Comparison of ENCODE assay signal across 8 cellular contexts in genomic region chr11:60950933-60951610, GRCh38. TPM values are rescaled to one million over a fixed set of nuclear protein-coding genes. Genes with fewer than 3 reads are reported as not detected.
DNase-seq lines count a peak whose midpoint lies in the region; ATAC-seq and TF ChIP-seq lines count a peak whose summit lies in the region.

No MANE protein-coding gene starts in this region.

- ATAC-seq in left ventricle myocardium superior = peak; percentile 12
- ATAC-seq in HG02938 (IDR thresholded peaks at IDR 0.05; ENCODE audit: unreplicated experiment) = no peak

- H3K36me3 ChIP-seq in skeletal muscle satellite cell (ENCODE audit: insufficient read depth, low read length) = no peaks in the 10 kb centered on the region

- H3K27me3 ChIP-seq in skeletal muscle satellite cell (ENCODE audit: control insufficient read depth, insufficient read depth, low read length) = peaks cover 4% of the 10 kb centered on the region

- DNase-seq in activated CD4-positive, alpha-beta T cell treated with anti-CD3 and anti-CD28 coated beads, Interleukin-2, amount 10 ng/mL, durations not matched to agents 24 days and 14 days = peak; percentile 75
- DNase-seq in left ventricle myocardium superior = peak; percentile 64
- no peak for DNase-seq in NCI-H69 (lab: John Stamatoyannopoulos, UW)
- no peak for DNase-seq in LoVo (ENCODE audit: low spot score)
- no peak for DNase-seq in G401 (ENCODE audit: low spot score)

- H3K4me1 Mint-ChIP-seq in activated CD4-positive, alpha-beta T cell treated with anti-CD3 and anti-CD28 coated beads, Interleukin-2, amount 10 ng/mL, durations not matched to agents 24 days and 14 days = peaks cover 16% of the 10 kb centered on the region

- no peak for TF ChIP-seq CTCF in GM12875 (IDR thresholded peaks at IDR 0.05; ENCODE audit: borderline replicate concordance, insufficient read depth, low read depth, low read length)

- H3K4me2 ChIP-seq in skeletal muscle satellite cell (ENCODE audit: low read length) = peak overlapping the region; percentile 89

- in situ Hi-C loops in G401 (cut with HindIII; ENCODE audit: low sequenced_read_pairs) = no loop called here

- peak overlapping the region; percentile 74 for H3K27ac Mint-ChIP-seq in activated CD4-positive, alpha-beta T cell treated with anti-CD3 and anti-CD28 coated beads, Interleukin-2, amount 10 ng/mL, durations not matched to agents 24 days and 14 days

- H3K27me3 Mint-ChIP-seq in activated CD4-positive, alpha-beta T cell treated with anti-CD3 and anti-CD28 coated beads, Interleukin-2, amount 10 ng/mL, durations not matched to agents 24 days and 14 days = peaks cover 33% of the 10 kb centered on the region

- peak overlapping the region; percentile 83 for H3K9ac ChIP-seq in skeletal muscle satellite cell (ENCODE audit: low read depth, low read length)

- intact Hi-C loops in activated CD4-positive, alpha-beta T cell treated with anti-CD3 and anti-CD28 coated beads, Interleukin-2, amount 10 ng/mL, durations not matched to agents 24 days and 14 days (cut with micrococcal nuclease) = no loop called here
- intact Hi-C loops in left ventricle myocardium superior (cut with micrococcal nuclease) = no loop called here

- peak overlapping the region; percentile 95 for H3K4me3 ChIP-seq in GM12875 (ENCODE audit: low read depth, low read length)
- H3K4me3 ChIP-seq in skeletal muscle satellite cell (ENCODE audit: low read length) = peak overlapping the region; percentile 69

- peaks cover 12% of the 10 kb centered on the region for H3K4me1 ChIP-seq in skeletal muscle satellite cell (ENCODE audit: control insufficient read depth, insufficient read depth, low read length)

- peak overlapping the region; percentile 82 for H3K4me3 Mint-ChIP-seq in activated CD4-positive, alpha-beta T cell treated with anti-CD3 and anti-CD28 coated beads, Interleukin-2, amount 10 ng/mL, durations not matched to agents 24 days and 14 days

- no peaks in the 10 kb centered on the region for H3K36me3 Mint-ChIP-seq in activated CD4-positive, alpha-beta T cell treated with anti-CD3 and anti-CD28 coated beads, Interleukin-2, amount 10 ng/mL, durations not matched to agents 24 days and 14 days (ENCODE audit: low read depth)

- H3K9me3 ChIP-seq in skeletal muscle satellite cell (replicated peaks; ENCODE audit: low read length) = no peaks in the 10 kb centered on the region

- H3K9me3 Mint-ChIP-seq in activated CD4-positive, alpha-beta T cell treated with anti-CD3 and anti-CD28 coated beads, Interleukin-2, amount 10 ng/mL, durations not matched to agents 24 days and 14 days = no peaks in the 10 kb centered on the region

RNA-seq across cellular contexts. Expression of gene SLC15A3, which starts 0.9 kb away (rescaled TPM):
- 3.0 and 4.0 TPM in 2 replicates for total RNA-seq in activated CD4-positive, alpha-beta T cell treated with anti-CD3 and anti-CD28 coated beads, Interleukin-2, amount 10 ng/mL, durations not matched to agents 24 days and 14 days
- 16.8 TPM for total RNA-seq in left ventricle myocardium superior
- 1.5 and 2.0 TPM in 2 replicates for total RNA-seq in skeletal muscle satellite cell (2012; rRNA removed)
- total RNA-seq in G401 (2014; rRNA removed; shearing (Covaris generic)) = 0.55 TPM in 1 of 2 replicates, not detected in the other

RNA-seq across cellular contexts. Expression of gene CD6, which starts 20.4 kb away (rescaled TPM):
- 416 and 421 TPM in 2 replicates for total RNA-seq in activated CD4-positive, alpha-beta T cell treated with anti-CD3 and anti-CD28 coated beads, Interleukin-2, amount 10 ng/mL, durations not matched to agents 24 days and 14 days
- 0.20 TPM for total RNA-seq in left ventricle myocardium superior
- total RNA-seq in skeletal muscle satellite cell (2012; rRNA removed) = not detected in 2 replicates
- total RNA-seq in G401 (2014; rRNA removed; shearing (Covaris generic)) = not detected in 2 replicates

RNA-seq across cellular contexts. Expression of gene TMEM132A, which starts 26.8 kb away (rescaled TPM):
- total RNA-seq in activated CD4-positive, alpha-beta T cell treated with anti-CD3 and anti-CD28 coated beads, Interleukin-2, amount 10 ng/mL, durations not matched to agents 24 days and 14 days = 2.3 and 3.5 TPM in 2 replicates
- total RNA-seq in left ventricle myocardium superior = 5.9 TPM
- total RNA-seq in skeletal muscle satellite cell (2012; rRNA removed) = 8.4 and 19.7 TPM in 2 replicates
- 51.7 and 53.5 TPM in 2 replicates for total RNA-seq in G401 (2014; rRNA removed; shearing (Covaris generic))

RNA-seq across cellular contexts. Expression of gene TMEM109, which starts 37.1 kb away (rescaled TPM):
- 144 and 147 TPM in 2 replicates for total RNA-seq in activated CD4-positive, alpha-beta T cell treated with anti-CD3 and anti-CD28 coated beads, Interleukin-2, amount 10 ng/mL, durations not matched to agents 24 days and 14 days
- 97.0 TPM for total RNA-seq in left ventricle myocardium superior
- total RNA-seq in skeletal muscle satellite cell (2012; rRNA removed) = 26.6 and 54.6 TPM in 2 replicates
- total RNA-seq in G401 (2014; rRNA removed; shearing (Covaris generic)) = 13.5 and 13.7 TPM in 2 replicates

RNA-seq across cellular contexts. Expression of gene PRPF19, which starts 44.7 kb away (rescaled TPM):
- 219 TPM in 2 replicates for total RNA-seq in activated CD4-positive, alpha-beta T cell treated with anti-CD3 and anti-CD28 coated beads, Interleukin-2, amount 10 ng/mL, durations not matched to agents 24 days and 14 days
- total RNA-seq in left ventricle myocardium superior = 41.5 TPM
- 60.1 and 74.9 TPM in 2 replicates for total RNA-seq in skeletal muscle satellite cell (2012; rRNA removed)
- 121 and 165 TPM in 2 replicates for total RNA-seq in G401 (2014; rRNA removed; shearing (Covaris generic))

Comparison
In these comparisons a context has a peak if more than half of its experiments do, and no peak if none do; other contexts are left out.
1. DNase-seq: peak in activated CD4-positive, alpha-beta T cell treated with anti-CD3 and anti-CD28 coated beads, Interleukin-2, amount 10 ng/mL, durations not matched to agents 24 days and 14 days (single experiment) and left ventricle myocardium superior (single experiment); none in NCI-H69 (single experiment), LoVo (single experiment) and G401 (single experiment).
2. RNA of gene CD6, which starts 20.4 kb away (total RNA-seq): 416 to 421 TPM in activated CD4-positive, alpha-beta T cell treated with anti-CD3 and anti-CD28 coated beads, Interleukin-2, amount 10 ng/mL, durations not matched to agents 24 days and 14 days; 0.20 TPM in left ventricle myocardium superior (single experiment) and not detected in G401; every median in the first group is over 100 times any median in the second.